23 cellular contexts compared by ENCODE assay signal in genomic region chr14:97948841-97949240, GRCh38.
"Had no signal": no experiment of that assay in that cellular context is flagged by ENCODE, and none has a peak within 500 bp of the region (broad histone marks: within the 10 kb centered on the region; RNA-seq: fewer than 3 reads in every experiment).

No MANE protein-coding gene starts in this region.

- DNase-seq: activated B cell treated with CpG ODN at 0.5 μM for 24 hours; activated CD4-positive, alpha-beta T cell treated with anti-CD3 and anti-CD28 coated beads for 1 hour; activated CD4-positive, alpha-beta T cell treated with anti-CD3 and anti-CD28 coated beads, Interleukin-2, amount 10 ng/mL, durations not matched to agents 24 days and 14 days; activated CD4-positive, alpha-beta T cell treated with anti-CD3 and anti-CD28 coated beads, Interleukin-2, amount 50 U/mL, for 48 hours; activated CD8-positive, alpha-beta memory T cell treated with anti-CD3 and anti-CD28 coated beads for 24 hours; activated effector memory CD4-positive, alpha-beta T cell treated with anti-CD3 and anti-CD28 coated beads, Interleukin-2, amount 50 U/mL, for 16 hours; activated naive CD4-positive, alpha-beta T cell treated with Interleukin-2 at 50 U/mL for 16 hours; activated naive CD8-positive, alpha-beta T cell treated with anti-CD3 and anti-CD28 coated beads, Interleukin-2, amount 50 U/mL, for 24 hours; activated T-cell treated with anti-CD3 and anti-CD28 coated beads, Interleukin-2, amount 50 U/mL, for 4 hours; amniotic stem cell; KG1; NCI-H1048; NCI-H146; NCI-H187 treated with DMSO at 0.1 percent for 48 hours; NCI-H2081 treated with DMSO at 0.1 percent for 48 hours; NCI-H2227 treated with DMSO at 0.1 percent for 48 hours; NCI-H526; PC-9; SHP77 treated with DMSO at 0.1 percent for 48 hours; T-helper 17 cell; T-helper 9 cell had no signal

- H3K4me1 Mint-ChIP-seq: activated B cell treated with CpG ODN at 0.5 μM for 24 hours had no signal

- H3K36me3 Mint-ChIP-seq: brain had no signal

- H3K4me3 ChIP-seq: PC-9 had no signal

- H2AFZ ChIP-seq: PC-9 had no signal

- H3K4me3 Mint-ChIP-seq: activated B cell treated with CpG ODN at 0.5 μM for 24 hours; activated CD4-positive, alpha-beta T cell treated with anti-CD3 and anti-CD28 coated beads, Interleukin-2, amount 10 ng/mL, durations not matched to agents 24 days and 14 days; activated naive CD8-positive, alpha-beta T cell treated with anti-CD3 and anti-CD28 coated beads, Interleukin-2, amount 50 U/mL, for 24 hours; activated T-cell treated with anti-CD3 and anti-CD28 coated beads, Interleukin-2, amount 50 U/mL, for 4 hours; brain; T-helper 17 cell had no signal

- H3K9me3 Mint-ChIP-seq: activated B cell treated with CpG ODN at 0.5 μM for 24 hours; activated naive CD8-positive, alpha-beta T cell treated with anti-CD3 and anti-CD28 coated beads, Interleukin-2, amount 50 U/mL, for 24 hours; activated T-cell treated with anti-CD3 and anti-CD28 coated beads, Interleukin-2, amount 50 U/mL, for 4 hours had no signal

- H3K27me3 Mint-ChIP-seq: activated B cell treated with CpG ODN at 0.5 μM for 24 hours; activated CD4-positive, alpha-beta T cell treated with anti-CD3 and anti-CD28 coated beads, Interleukin-2, amount 10 ng/mL, durations not matched to agents 24 days and 14 days; activated naive CD8-positive, alpha-beta T cell treated with anti-CD3 and anti-CD28 coated beads, Interleukin-2, amount 50 U/mL, for 24 hours; T-helper 17 cell had no signal

- H3K27ac Mint-ChIP-seq: activated B cell treated with CpG ODN at 0.5 μM for 24 hours; activated CD4-positive, alpha-beta T cell treated with anti-CD3 and anti-CD28 coated beads, Interleukin-2, amount 10 ng/mL, durations not matched to agents 24 days and 14 days; activated naive CD8-positive, alpha-beta T cell treated with anti-CD3 and anti-CD28 coated beads, Interleukin-2, amount 50 U/mL, for 24 hours; T-helper 17 cell had no signal

- ATAC-seq: activated naive CD4-positive, alpha-beta T cell treated with anti-CD3 and anti-CD28 coated beads, Interleukin-2, amount 50 U/mL, for 72 hours; activated naive CD8-positive, alpha-beta T cell treated with anti-CD3 and anti-CD28 coated beads, Interleukin-2, amount 50 U/mL, for 24 hours; activated T-cell treated with anti-CD3 and anti-CD28 coated beads, Interleukin-2, amount 50 U/mL, for 4 hours; T-helper 17 cell had no signal

- H3K27ac ChIP-seq: PC-9 had no signal

- H3K4me2 ChIP-seq: PC-9 had no signal
